Comparison of ENCODE assay signal across 19 cellular contexts in genomic region chr2:181762848-181763247, GRCh38.
"Had no signal": no experiment of that assay in that cellular context is flagged by ENCODE, and none has a peak within 500 bp of the region (broad histone marks: within the 10 kb centered on the region; RNA-seq: fewer than 3 reads in every experiment).

No MANE protein-coding gene starts in this region.

- H3K4me3 ChIP-seq: coronary artery, dorsolateral prefrontal cortex, esophagus muscularis mucosa, gastroesophageal sphincter, heart left ventricle, hepatocyte had no signal

- H3K9me3 ChIP-seq: esophagus muscularis mucosa, gastroesophageal sphincter had no signal

- ATAC-seq: foreskin keratinocyte, gastroesophageal sphincter, heart left ventricle, left lobe of liver, left ventricle myocardium superior had no signal

- H3K27me3 ChIP-seq: dorsolateral prefrontal cortex, esophagus muscularis mucosa, foreskin keratinocyte, gastroesophageal sphincter, heart left ventricle, hepatocyte had no signal

- DNase-seq: dermis blood vessel endothelial cell; dorsolateral prefrontal cortex; effector CD4-positive, alpha-beta T cell; effector memory CD4-positive, alpha-beta T cell; foreskin keratinocyte; heart left ventricle; hypothalamus; immature natural killer cell; islet precursor cell; kidney; kidney glomerular epithelial cell; left colon; left ventricle myocardium superior; mesenchymal stem cell had no signal

- H3K36me3 ChIP-seq: esophagus muscularis mucosa, gastroesophageal sphincter, heart left ventricle had no signal

- H3K27ac ChIP-seq: coronary artery, dorsolateral prefrontal cortex, esophagus muscularis mucosa, foreskin keratinocyte, gastroesophageal sphincter, heart left ventricle, hepatocyte had no signal

- H3K4me1 ChIP-seq: esophagus muscularis mucosa, foreskin keratinocyte, gastroesophageal sphincter had no signal
